1 cellular context compared by ENCODE assay signal in genomic region chr7:133252858-133253521, GRCh38.
A peak's percentile ranks its signal among the peaks of the same experiment; 100 is the strongest.
TF ChIP-seq lines count a peak whose summit lies in the region.

EXOC4 (plus strand) TSS chr7:133253078.

TF ChIP-seq in HEK293, 187 proteins besides CTCF, POLR2A, EP300 and RAD21 (continued from another document):
- TF ChIP-seq PRDM10 (tag by site-specific recombination; IDR thresholded peaks at IDR 0.05) (peak; percentile 38; the same call in 1 of the 2 replicates), ZNF558 (tag by site-specific recombination; IDR thresholded peaks at IDR 0.05) (no peak), PATZ1 (tag by site-specific recombination; IDR thresholded peaks at IDR 0.05) (peak; percentile 58; the same call in 1 of the 2 replicates), ZNF518A (tag by site-specific recombination; conservative IDR thresholded peaks at IDR 0.05; ENCODE audit: low read depth) (0 out of 2 replicates have a peak, but pooled peaks have one; percentile 53), ZNF398 (tag by site-specific recombination; IDR thresholded peaks at IDR 0.05) (peak; percentile 61), ZNF202 (tag by site-specific recombination; IDR thresholded peaks at IDR 0.05; ENCODE audit: borderline replicate concordance) (0 out of 2 replicates have a peak, but pooled peaks have one; percentile 18), KLF10 (tag by site-specific recombination; IDR thresholded peaks at IDR 0.05) (peak; percentile 42; the same call in 1 of the 2 replicates), ZNF639 (tag by site-specific recombination; IDR thresholded peaks at IDR 0.05) (peak; percentile 33; the same call in 1 of the 2 replicates), ZNF837 (tag by site-specific recombination; IDR thresholded peaks at IDR 0.05) (no peak), ZXDB (tag by site-specific recombination; IDR thresholded peaks at IDR 0.05) (peak; percentile 80), ZSCAN4 (tag by site-specific recombination; IDR thresholded peaks at IDR 0.05) (no peak), ZNF37A (tag by site-specific recombination; IDR thresholded peaks at IDR 0.05) (no peak), ELK4 (IDR thresholded peaks at IDR 0.05; ENCODE audit: borderline replicate concordance, low read depth, low read length) (no peak), ZNF274 (IDR thresholded peaks at IDR 0.05; ENCODE audit: low read length) (no peak), ZNF274 (tag by site-specific recombination; IDR thresholded peaks at IDR 0.05; ENCODE audit: borderline replicate concordance) (no peak), ZNF324 (tag by site-specific recombination; IDR thresholded peaks at IDR 0.05) (no peak), ZNF335 (tag by site-specific recombination; conservative IDR thresholded peaks at IDR 0.05) (peak; percentile 65), ZNF121 (tag by site-specific recombination; IDR thresholded peaks at IDR 0.05) (no peak), ZNF76 (tag by site-specific recombination; IDR thresholded peaks at IDR 0.05; ENCODE audit: borderline replicate concordance, low read depth) (peak; percentile 92), ZNF768 (tag by site-specific recombination; IDR thresholded peaks at IDR 0.05) (no peak), ZBTB20 (tag by site-specific recombination; IDR thresholded peaks at IDR 0.05) (peak; percentile 52; the same call in 1 of the 2 replicates), ZNF341 (tag by site-specific recombination; IDR thresholded peaks at IDR 0.05; ENCODE audit: low read depth) (peak; percentile 35), YY1 (tag by site-specific recombination; IDR thresholded peaks at IDR 0.05) (peak; percentile 79), ZBTB26 (tag by site-specific recombination; optimal IDR thresholded peaks at IDR 0.05) (peak; percentile 73), ZNF223 (tag by site-specific recombination; IDR thresholded peaks at IDR 0.05) (no peak), SP3 (tag by site-specific recombination; IDR thresholded peaks at IDR 0.05) (peak; percentile 79), KLF17 (tag by site-specific recombination; IDR thresholded peaks at IDR 0.05) (0 out of 2 replicates have a peak, but pooled peaks have one; percentile 55), ZNF10 (tag by site-specific recombination; IDR thresholded peaks at IDR 0.05) (peak; percentile 60; the same call in 1 of the 2 replicates), ZSCAN30 (tag by site-specific recombination; IDR thresholded peaks at IDR 0.05) (peak; percentile 66; the same call in 1 of the 2 replicates), ZBTB17 (tag by site-specific recombination; IDR thresholded peaks at IDR 0.05) (peak; percentile 17; the same call in 1 of the 2 replicates), YY2 (tag by site-specific recombination; IDR thresholded peaks at IDR 0.05) (peak; percentile 77), ZNF692 (tag by site-specific recombination; IDR thresholded peaks at IDR 0.05) (peak; percentile 89), ZBTB8A (tag by site-specific recombination; IDR thresholded peaks at IDR 0.05) (peak; percentile 20; the same call in 1 of the 2 replicates), ZIC2 (tag by site-specific recombination; IDR thresholded peaks at IDR 0.05) (peak; percentile 46; the same call in 1 of the 2 replicates)
